Comparison of ENCODE assay signal across 7 cellular contexts in the genomic region with DNA sequence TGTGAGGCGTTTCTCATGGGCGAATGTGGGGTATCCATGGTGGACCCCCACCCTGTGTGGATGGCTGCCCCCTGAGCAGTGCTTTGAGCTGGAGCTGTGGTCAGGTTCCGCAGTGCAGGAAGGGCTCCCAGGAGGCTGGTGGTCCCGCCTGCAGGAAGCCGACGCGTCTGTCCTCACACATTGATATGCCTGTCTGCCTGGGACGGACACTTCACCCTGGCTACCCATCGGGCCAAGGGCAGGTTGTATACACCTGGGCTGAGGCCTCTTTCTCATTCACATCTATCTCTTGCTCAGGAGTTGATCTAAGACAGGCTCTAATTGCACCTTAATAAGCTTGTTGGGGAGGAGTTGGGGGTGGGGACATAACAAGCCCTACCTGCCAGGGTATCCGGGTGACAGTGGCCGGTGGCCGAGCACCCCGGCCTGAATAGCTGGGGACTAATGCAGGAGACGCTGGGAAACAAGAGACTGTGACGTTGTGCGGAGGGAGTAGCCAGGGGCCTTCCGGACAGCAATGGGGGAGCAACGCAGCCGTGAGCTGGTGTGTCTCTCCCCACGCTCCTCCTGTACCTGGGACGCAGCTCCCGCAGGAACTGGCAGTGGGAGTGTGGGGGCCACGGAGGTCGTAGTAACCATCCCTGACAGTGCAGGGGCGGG. TPM values are rescaled to one million over a fixed set of nuclear protein-coding genes. Genes with fewer than 3 reads are reported as not detected.
DNase-seq lines count a peak whose midpoint lies in the region; ATAC-seq, FAIRE-seq and TF ChIP-seq lines count a peak whose summit lies in the region.

No MANE protein-coding gene starts in this region.

- no peaks in the 10 kb centered on the region for H3K9me2 ChIP-seq in SK-N-SH

- intact Hi-C loops in left cardiac atrium (cut with DNase I): no loop called here

- TF ChIP-seq RAD21 in SK-N-SH (IDR thresholded peaks at IDR 0.05; ENCODE audit: low read length): no peak

- DNase-seq in HTR-8/SVneo (ENCODE audit: insufficient read length, low spot score): peak; percentile 82
- DNase-seq in SK-N-SH: peak; percentile 89
- DNase-seq in left cardiac atrium: no peak
- DNase-seq in small intestine: peak; percentile 36
- DNase-seq in COR-L47 (lab: John Stamatoyannopoulos, UW): no peak

- POLR2A ChIA-PET in SK-N-SH (lab: Yijun Ruan, JAX): interaction anchor here (0.8 to 2.0 kb wide), 2 partner anchors 9 to 12 kb away, joined by 4 to 10 read pairs; no protein-coding TSS in a partner anchor

- H3K4me1 ChIP-seq in SK-N-SH (ENCODE audit: control insufficient read depth in 1 of 2, insufficient read depth in 2 of 2, low read depth in 1 of 2, low read length in 1 of 2): peaks cover 0 to 3% of the 10 kb centered on the region in 2 experiments; a peak in 1 of 4 replicates
- peaks cover 0 to 5% of the 10 kb centered on the region in 2 donors for H3K4me1 ChIP-seq in small intestine (ENCODE audit: control insufficient read depth in 2 of 2, insufficient read depth in 1 of 2, low read depth in 1 of 2, low read length in 1 of 2)

- peak; percentile 62 to 64 for ATAC-seq in left cardiac atrium
- no peak for ATAC-seq in HG03460 (IDR thresholded peaks at IDR 0.05; ENCODE audit: unreplicated experiment)
- no peak for ATAC-seq in GM21723 (IDR thresholded peaks at IDR 0.05; ENCODE audit: unreplicated experiment)

- H3K4me2 ChIP-seq in SK-N-SH: no peak overlapping the region

- no peak for TF ChIP-seq EP300 in SK-N-SH (IDR thresholded peaks at IDR 0.05; ENCODE audit: borderline replicate concordance in 1 of 2, low read depth in 1 of 2, low read length in 1 of 2)

- CTCF ChIA-PET in SK-N-SH (lab: Yijun Ruan, JAX): interaction anchor here (1.0 to 1.2 kb wide), 3 partner anchors 11 to 49 kb away, joined by 3 to 4 read pairs (median 4); a partner anchor contains a TSS

- no peak overlapping the region for H3K9ac ChIP-seq in SK-N-SH

- 73% methylated on average over 16 of the region's 25 CpGs for WGBS in SK-N-SH (ENCODE audit: low lambda C conversion rate)
- WGBS in small intestine, 3 donors: 49 to 66% (median 60%) methylated on average over 19 to 25 of the region's 25 CpGs

- peaks cover 11% of the 10 kb centered on the region for H3F3A ChIP-seq in SK-N-SH (replicated peaks; ENCODE audit: insufficient read depth)

- H3K4me3 ChIP-seq in SK-N-SH (ENCODE audit: low read depth in 2 of 2, low read length in 1 of 2): no peak overlapping the region
- H3K4me3 ChIP-seq in small intestine (ENCODE audit: low read depth in 1 of 2, low read length in 2 of 2): no peak overlapping the region

- peaks cover 5% of the 10 kb centered on the region; the same call in 1 of the 2 replicates for H4K20me1 ChIP-seq in SK-N-SH (ENCODE audit: insufficient read depth)

- no peak for TF ChIP-seq CTCF in SK-N-SH (IDR thresholded peaks at IDR 0.05)

- FAIRE-seq in HTR-8/SVneo (lab: Jason Lieb, UNC) (peak; percentile 33), small intestine (lab: Jason Lieb, UNC) (no peak)

- H3K27ac ChIP-seq in SK-N-SH (ENCODE audit: low read depth in 2 of 2, low read length in 1 of 2): peak overlapping the region; percentile 24 to 27; a peak in 2 of 4 replicates
- H3K27ac ChIP-seq in small intestine (ENCODE audit: low read depth in 1 of 2, low read length in 1 of 2): peak overlapping the region; percentile 17 to 39

- H3K36me3 ChIP-seq in SK-N-SH (replicated peaks in 1 of 2; ENCODE audit: control insufficient read depth in 1 of 2, insufficient read depth in 2 of 2, low read length in 1 of 2) (peaks cover 9 to 19% of the 10 kb centered on the region in 2 experiments), small intestine (ENCODE audit: control insufficient read depth in 2 of 2, insufficient read depth in 2 of 2, low read length in 2 of 2) (peaks cover 8 to 11% of the 10 kb centered on the region in 2 donors)

- H2AFZ ChIP-seq in SK-N-SH (ENCODE audit: low read depth): no peak overlapping the region

- no peaks in the 10 kb centered on the region for H3K9me3 ChIP-seq in SK-N-SH
- no peaks in the 10 kb centered on the region for H3K9me3 ChIP-seq in small intestine (ENCODE audit: control insufficient read depth, low read depth)

- H3K79me2 ChIP-seq in SK-N-SH (ENCODE audit: insufficient read depth): peaks cover 7% of the 10 kb centered on the region; the same call in 1 of the 2 replicates

- H3K27me3 ChIP-seq in SK-N-SH (ENCODE audit: insufficient read depth): no peaks in the 10 kb centered on the region
- no peaks in the 10 kb centered on the region for H3K27me3 ChIP-seq in small intestine (ENCODE audit: control insufficient read depth in 2 of 2, insufficient read depth in 2 of 2, low read length in 2 of 2)

TF ChIP-seq in SK-N-SH, 30 proteins besides CTCF, POLR2A, EP300 and RAD21:
- TF ChIP-seq RFX5 (IDR thresholded peaks at IDR 0.05; ENCODE audit: low read length): no peak
- TF ChIP-seq EZH2phosphoT487 (IDR thresholded peaks at IDR 0.05; ENCODE audit: borderline replicate concordance, low read depth): no peak
- no peak for TF ChIP-seq RCOR1 (IDR thresholded peaks at IDR 0.05; ENCODE audit: low read length)
- TF ChIP-seq FOXM1 (IDR thresholded peaks at IDR 0.05; ENCODE audit: low read depth): no peak
- TF ChIP-seq GATA2 (CRISPR knock-in tag; IDR thresholded peaks at IDR 0.05): no peak
TF ChIP-seq in SK-N-SH: peak in this region for 0.

RNA-seq across cellular contexts. Expression of a gene that starts 21.7 kb away (rescaled TPM):
- polyA plus RNA-seq in SK-N-SH (2012; rRNA removed): 85.7 and 89.2 TPM in 2 replicates
- polyA plus RNA-seq in SK-N-SH (2012; cell fraction: cytosol; rRNA removed): 49.7 and 63.0 TPM in 2 replicates
- 110 and 138 TPM in 2 replicates for polyA plus RNA-seq in SK-N-SH (2012; cell fraction: nucleus; rRNA removed)
- total RNA-seq in left cardiac atrium: 100 to 1,000 TPM; 101 to 120 TPM
- 10 to 100 TPM; 65.4 to 67.8 (median 67.3) TPM for polyA plus RNA-seq in small intestine

RNA-seq across cellular contexts. Expression of a gene that starts 35.5 kb away (rescaled TPM):
- 64.5 and 101 TPM in 2 replicates for polyA plus RNA-seq in SK-N-SH (2012; rRNA removed)
- polyA plus RNA-seq in SK-N-SH (2012; cell fraction: cytosol; rRNA removed): 74.5 and 76.9 TPM in 2 replicates
- 34.0 and 36.2 TPM in 2 replicates for polyA plus RNA-seq in SK-N-SH (2012; cell fraction: nucleus; rRNA removed)
- total RNA-seq in left cardiac atrium: 10 to 100 TPM; 33.0 to 40.2 TPM
- polyA plus RNA-seq in small intestine: 100 to 1,000 TPM in 1 of 3 donors, 10 to 100 TPM in 2; 49.5 to 109 (median 73.5) TPM

RNA-seq across cellular contexts. Expression of a gene that starts 48.8 kb away (rescaled TPM):
- polyA plus RNA-seq in SK-N-SH (2012; rRNA removed) (12.0 and 22.7 TPM in 2 replicates), small intestine (10 to 100 TPM in 2 of 3 donors, 1 to 10 TPM in 1; 7.2 to 14.8 (median 10.3) TPM)
- polyA plus RNA-seq in SK-N-SH (2012; cell fraction: cytosol; rRNA removed): 12.0 and 14.8 TPM in 2 replicates
- 46.0 and 48.9 TPM in 2 replicates for polyA plus RNA-seq in SK-N-SH (2012; cell fraction: nucleus; rRNA removed)
- 10 to 100 TPM; 10.6 to 14.9 TPM for total RNA-seq in left cardiac atrium

Comparison
In these comparisons a context has a peak if more than half of its experiments do, and no peak if none do; other contexts are left out.
1. DNase-seq: peak in HTR-8/SVneo (single experiment), SK-N-SH (single experiment) and small intestine (single experiment); none in left cardiac atrium (single experiment) and COR-L47 (single experiment).
2. ATAC-seq: peak in left cardiac atrium (2 of 2); none in HG03460 (single experiment) and GM21723 (single experiment).